24 cellular contexts compared by ENCODE assay signal in genomic region chrX:109773374-109773773, GRCh38. TPM values are rescaled to one million over a fixed set of nuclear protein-coding genes. Genes with fewer than 3 reads are reported as not detected.
DNase-seq lines count a peak whose midpoint lies in the region; ATAC-seq and TF ChIP-seq lines count a peak whose summit lies in the region.
"Had no signal": no experiment of that assay in that cellular context is flagged by ENCODE, and none has a peak within 500 bp of the region (broad histone marks: within the 10 kb centered on the region; RNA-seq: fewer than 3 reads in every experiment).

No MANE protein-coding gene starts in this region.

- peaks cover 22% of the 10 kb centered on the region for H3K4me1 Mint-ChIP-seq in chondrocyte (ENCODE audit: low read depth)
- H3K4me1 Mint-ChIP-seq in activated CD4-positive, alpha-beta memory T cell treated with anti-CD3 and anti-CD28 coated beads for 36 hours (ENCODE audit: low read depth): no peaks in the 10 kb centered on the region
- peaks cover 2% of the 10 kb centered on the region for H3K4me1 Mint-ChIP-seq in endodermal cell
- H3K4me1 Mint-ChIP-seq: central memory CD8-positive, alpha-beta T cell had no signal

- no peaks in the 10 kb centered on the region for H3K9me3 ChIP-seq in endodermal cell (ENCODE audit: control insufficient read depth, low read length)
- H3K9me3 ChIP-seq: lower lobe of right lung, thoracic aorta had no signal

- H3K4me3 ChIP-seq in endodermal cell (ENCODE audit: low read length): no peak overlapping the region
- H3K4me3 ChIP-seq: lower lobe of right lung, thoracic aorta had no signal

- H3K27ac ChIP-seq in endodermal cell (ENCODE audit: low read depth, low read length): no peak overlapping the region
- H3K27ac ChIP-seq: HL-60, lower lobe of right lung, parathyroid adenoma, thoracic aorta had no signal

- no peaks in the 10 kb centered on the region for H3K4me1 ChIP-seq in endodermal cell (ENCODE audit: control insufficient read depth, insufficient read depth, low read length)
- H3K4me1 ChIP-seq: lower lobe of right lung, parathyroid adenoma had no signal

- H3K4me3 Mint-ChIP-seq in chondrocyte (ENCODE audit: unreplicated experiment) (no peak overlapping the region), endodermal cell (no peak overlapping the region)
- H3K4me3 Mint-ChIP-seq in activated CD4-positive, alpha-beta memory T cell treated with anti-CD3 and anti-CD28 coated beads for 36 hours: no peak overlapping the region
- H3K4me3 Mint-ChIP-seq: central memory CD8-positive, alpha-beta T cell; T-helper 1 cell treated with Interleukin-12 subunit alpha and Interleukin-12 subunit beta and Interleukin-4 antibody, amounts not matched to agents 30 μg/mL and 1 μg/mL, for 36 hours had no signal

- H3K36me3 ChIP-seq in endodermal cell (ENCODE audit: control insufficient read depth, insufficient read depth, low read length): no peaks in the 10 kb centered on the region
- H3K36me3 ChIP-seq: lower lobe of right lung, thoracic aorta had no signal

- WGBS in endodermal cell (ENCODE audit: insufficient coverage in 1 of 2, insufficient read length in 1 of 2), 2 experiments: 96% methylated on average over 2 of the region's 2 CpGs; no CpG with 5 or more reads in 1 of the 2 experiments

- no peaks in the 10 kb centered on the region for H3K27me3 Mint-ChIP-seq in chondrocyte (ENCODE audit: low read depth)
- H3K27me3 Mint-ChIP-seq in activated CD4-positive, alpha-beta memory T cell treated with anti-CD3 and anti-CD28 coated beads for 36 hours: no peaks in the 10 kb centered on the region
- H3K27me3 Mint-ChIP-seq in endodermal cell (ENCODE audit: insufficient read depth): no peaks in the 10 kb centered on the region
- H3K27me3 Mint-ChIP-seq: central memory CD8-positive, alpha-beta T cell had no signal

- no peak for DNase-seq in chondrocyte (ENCODE audit: low spot score)
- DNase-seq in GM10266 (ENCODE audit: extremely low spot score): no peak
- no peak for DNase-seq in activated CD4-positive, alpha-beta memory T cell treated with anti-CD3 and anti-CD28 coated beads for 36 hours
- no peak for DNase-seq in ecto neural progenitor cell (ENCODE audit: low spot score)
- no peak for DNase-seq in endodermal cell
- DNase-seq: amniotic stem cell; effector memory CD4-positive, alpha-beta T cell; GDM1; HCEC 1CT; lower lobe of right lung; MV-4-11; NCI-H2081 treated with DMSO at 0.1 percent for 48 hours; NCI-H524; SHP77 treated with DMSO at 0.1 percent for 48 hours; stimulated activated CD4-positive, alpha-beta T cell treated with anti-CD3 and anti-CD28 coated beads, Interleukin-4, amount 100 ng/mL, for 24 hours; stimulated activated CD8-positive, alpha-beta memory T cell treated with anti-CD3 and anti-CD28 coated beads, Interleukin-4, amount 100 ng/mL, for 48 hours had no signal

- peak; percentile 35 for ATAC-seq in GM18517 (IDR thresholded peaks at IDR 0.05; ENCODE audit: unreplicated experiment)
- ATAC-seq in GM19468 (IDR thresholded peaks at IDR 0.05; ENCODE audit: extremely low read depth, unreplicated experiment): peak; percentile 28
- peak; percentile 50 for ATAC-seq in HG03159 (IDR thresholded peaks at IDR 0.05; ENCODE audit: unreplicated experiment)
- ATAC-seq: lower lobe of right lung had no signal

- H3K9ac ChIP-seq in endodermal cell (ENCODE audit: extremely low read depth, low read length, poor library complexity, severe bottlenecking): no peak overlapping the region
- H3K9ac ChIP-seq: parathyroid adenoma had no signal

- CTCF ChIA-PET in activated CD4-positive, alpha-beta memory T cell treated with anti-CD3 and anti-CD28 coated beads for 36 hours (lab: Charles Lee): no interaction called here

- H3K27me3 ChIP-seq in endodermal cell (ENCODE audit: control insufficient read depth, insufficient read depth, low read length, poor library complexity, severe bottlenecking): no peaks in the 10 kb centered on the region

- H3K27ac Mint-ChIP-seq in chondrocyte (ENCODE audit: unreplicated experiment) (peak overlapping the region; percentile 6), endodermal cell (no peak overlapping the region)
- H3K27ac Mint-ChIP-seq in activated CD4-positive, alpha-beta memory T cell treated with anti-CD3 and anti-CD28 coated beads for 36 hours: no peak overlapping the region
- H3K27ac Mint-ChIP-seq: T-helper 1 cell treated with Interleukin-12 subunit alpha and Interleukin-12 subunit beta and Interleukin-4 antibody, amounts not matched to agents 30 μg/mL and 1 μg/mL, for 36 hours had no signal

- TF ChIP-seq CTCF in chondrocyte (IDR thresholded peaks at IDR 0.05) (no peak), GM10266 (IDR thresholded peaks at IDR 0.05; ENCODE audit: control insufficient read depth, insufficient read depth, low read depth, missing control alignments) (no peak), endodermal cell (conservative IDR thresholded peaks at IDR 0.05) (no peak)

- intact Hi-C loops in activated CD4-positive, alpha-beta memory T cell treated with anti-CD3 and anti-CD28 coated beads for 36 hours (cut with micrococcal nuclease): no loop called here

- H3K9me3 Mint-ChIP-seq in chondrocyte (ENCODE audit: low read depth) (peaks cover 17% of the 10 kb centered on the region), endodermal cell (peaks cover 15% of the 10 kb centered on the region)
- peaks cover 5% of the 10 kb centered on the region for H3K9me3 Mint-ChIP-seq in activated CD4-positive, alpha-beta memory T cell treated with anti-CD3 and anti-CD28 coated beads for 36 hours
- H3K9me3 Mint-ChIP-seq: central memory CD8-positive, alpha-beta T cell; T-helper 1 cell treated with Interleukin-12 subunit alpha and Interleukin-12 subunit beta and Interleukin-4 antibody, amounts not matched to agents 30 μg/mL and 1 μg/mL, for 36 hours had no signal

- POLR2A ChIA-PET in activated CD4-positive, alpha-beta memory T cell treated with anti-CD3 and anti-CD28 coated beads for 36 hours (lab: Charles Lee): no interaction called here

- H3K36me3 Mint-ChIP-seq in chondrocyte (ENCODE audit: low read depth) (peaks cover 7% of the 10 kb centered on the region), endodermal cell (ENCODE audit: low read depth) (peaks cover 3% of the 10 kb centered on the region)
- H3K36me3 Mint-ChIP-seq in activated CD4-positive, alpha-beta memory T cell treated with anti-CD3 and anti-CD28 coated beads for 36 hours: no peaks in the 10 kb centered on the region

RNA-seq across cellular contexts. Expression of gene ACSL4, which starts 40.3 kb away (rescaled TPM):
- total RNA-seq in chondrocyte (63.3 to 65.5 TPM (median 64.5 TPM) in 3 replicates), endodermal cell (10 to 100 TPM; 31.3 to 47.9 TPM)
- 10 to 100 TPM; 63.2 to 63.3 TPM for total RNA-seq in activated CD4-positive, alpha-beta memory T cell treated with anti-CD3 and anti-CD28 coated beads for 36 hours
- 33.0 TPM for polyA plus RNA-seq in endodermal cell (2013, experiment 1 of 2)
- polyA plus RNA-seq in endodermal cell (2013, experiment 2 of 2): 34.9 TPM
